In genomic region chr1:16072616-16073484, GRCh38 we compare ENCODE assay signal across 8 cellular contexts. TPM values are rescaled to one million over a fixed set of nuclear protein-coding genes. Genes with fewer than 3 reads are reported as not detected.
A peak's percentile ranks its signal among the peaks of the same experiment; 100 is the strongest.
DNase-seq lines count a peak whose midpoint lies in the region; FAIRE-seq and TF ChIP-seq lines count a peak whose summit lies in the region.

No MANE protein-coding gene starts in this region.

- no CpG with 5 or more reads among the region's 49 CpGs for WGBS in iPS DF 6.9 (ENCODE audit: insufficient coverage, insufficient read length)
- WGBS in tibial nerve, 2 donors = 11 to 12% methylated on average over 17 to 28 of the region's 49 CpGs

- no peaks in the 10 kb centered on the region for H3K36me3 ChIP-seq in breast epithelium
- H3K36me3 ChIP-seq in iPS DF 6.9 (ENCODE audit: control insufficient read depth, insufficient read depth, low read length) = no peaks in the 10 kb centered on the region; the same call in 1 of the 2 replicates
- H3K36me3 ChIP-seq in tibial nerve = no peaks in the 10 kb centered on the region

- peaks cover 36% of the 10 kb centered on the region for H3K4me1 Mint-ChIP-seq in MCF 10A (ENCODE audit: insufficient read depth, unreplicated experiment)

- H3K9me3 ChIP-seq in breast epithelium = no peaks in the 10 kb centered on the region
- no peaks in the 10 kb centered on the region for H3K9me3 ChIP-seq in iPS DF 6.9 (ENCODE audit: control insufficient read depth, insufficient read depth, low read length)
- H3K9me3 ChIP-seq in tibial nerve = no peaks in the 10 kb centered on the region

- POLR2A ChIA-PET in MCF 10A (lab: Yijun Ruan, JAX) = no interaction called here

- intact Hi-C loops in breast epithelium (cut with DNase I; ENCODE audit: low total_unique reads) (no loop called here), MCF 10A (cut with micrococcal nuclease) (no loop called here)

- TF ChIP-seq POLR2A in breast epithelium (IDR thresholded peaks at IDR 0.05) (no peak), tibial nerve (IDR thresholded peaks at IDR 0.05) (no peak)

- H3K4me1 ChIP-seq in breast epithelium (peaks cover 7 to 10% of the 10 kb centered on the region in 2 donors), iPS DF 6.9 (ENCODE audit: control insufficient read depth, insufficient read depth, low read length) (peaks cover 3% of the 10 kb centered on the region; the same call in 1 of the 2 replicates), tibial nerve (peaks cover 0 to 33% (median 12%) of the 10 kb centered on the region in 4 donors)

- CTCF ChIA-PET in MCF 10A (lab: Yijun Ruan, JAX) = interaction anchor here (0.5 to 12.6 kb wide), 9 partner anchors 10 to 306 kb away, joined by 3 to 373 read pairs (median 3); no protein-coding TSS in a partner anchor

- no peak overlapping the region for H3K27ac Mint-ChIP-seq in MCF 10A (ENCODE audit: low read depth, unreplicated experiment)

- no peak overlapping the region for H3K4me3 Mint-ChIP-seq in MCF 10A (ENCODE audit: unreplicated experiment)

- no peak for FAIRE-seq in GM19239 (lab: Jason Lieb, UNC)

- no peak for TF ChIP-seq CTCF in breast epithelium (IDR thresholded peaks at IDR 0.05)
- no peak for TF ChIP-seq CTCF in MCF 10A (IDR thresholded peaks at IDR 0.05; ENCODE audit: unreplicated experiment)
- TF ChIP-seq CTCF in WI38 (IDR thresholded peaks at IDR 0.05; ENCODE audit: low read depth, low read length) = peak; percentile 15
- no peak for TF ChIP-seq CTCF in tibial nerve (IDR thresholded peaks at IDR 0.05)

- no peaks in the 10 kb centered on the region for H3K36me3 Mint-ChIP-seq in MCF 10A (ENCODE audit: insufficient read depth, unreplicated experiment)

- TF ChIP-seq EP300 in tibial nerve (IDR thresholded peaks at IDR 0.05) = no peak

- H3K4me3 ChIP-seq in breast epithelium (peak overlapping the region; percentile 31 to 73 (median 54)), WI38 (ENCODE audit: low read depth, low read length) (peak overlapping the region; percentile 50), iPS DF 6.9 (ENCODE audit: low read length) (peak overlapping the region; percentile 38; the same call in 1 of the 2 replicates), tibial nerve (peak overlapping the region in 3 of 4 donors; percentile 22 to 52 (median 25))

- no peaks in the 10 kb centered on the region for H3K9me3 Mint-ChIP-seq in MCF 10A (ENCODE audit: unreplicated experiment)

- H3K27me3 ChIP-seq in breast epithelium (no peaks in the 10 kb centered on the region), iPS DF 6.9 (ENCODE audit: control insufficient read depth, insufficient read depth, low read length) (peaks cover 8% of the 10 kb centered on the region; the same call in 1 of the 2 replicates), tibial nerve (peaks cover 0 to 4% of the 10 kb centered on the region in 2 donors)

- no peaks in the 10 kb centered on the region for H3K27me3 Mint-ChIP-seq in MCF 10A (ENCODE audit: insufficient read depth, unreplicated experiment)

- DNase-seq in breast epithelium (ENCODE audit: low spot score in 2 of 2) (no peak), MCF 10A (ENCODE audit: unreplicated experiment) (no peak), iPS DF 6.9 (ENCODE audit: low read depth, low spot score) (no peak), tibial nerve (ENCODE audit: low spot score in 2 of 2) (no peak), AG08395 (ENCODE audit: low spot score) (no peak), T-helper 1 cell (no peak), GM19239 (ENCODE audit: insufficient read length, low spot score) (no peak)

- H3K27ac ChIP-seq in breast epithelium (no peak overlapping the region), iPS DF 6.9 (ENCODE audit: low read length) (no peak overlapping the region), tibial nerve (no peak overlapping the region)

- BruUV-seq in MCF 10A (replicated peaks; lab: Mats Ljungman, UMichigan) = no TSS peak

RNA-seq across cellular contexts. Expression of gene FAM131C, which starts 0.6 kb away (rescaled TPM):
- not detected for total RNA-seq in breast epithelium
- total RNA-seq in MCF 10A (2022) = 0.20 TPM in 1 of 2 replicates, not detected in the other
- total RNA-seq in tibial nerve = not detected

RNA-seq across cellular contexts. Expression of gene CLCNKB, which starts 29.3 kb away (rescaled TPM):
- total RNA-seq in breast epithelium = under 1 TPM; 0.32 to 0.88 (median 0.33) TPM
- not detected in 2 replicates for total RNA-seq in MCF 10A (2022)
- 1 to 10 TPM in 1 of 4 donors, under 1 TPM in 2, not detected in 1; 0.39 to 3.1 (median 0.44) TPM for total RNA-seq in tibial nerve

RNA-seq across cellular contexts. Expression of gene CLCNKA, which starts 51.0 kb away (rescaled TPM):
- 1 to 10 TPM in 1 of 3 donors, under 1 TPM in 2; 0.33 to 1.1 (median 0.73) TPM for total RNA-seq in breast epithelium
- not detected in 2 replicates for total RNA-seq in MCF 10A (2022)
- not detected for total RNA-seq in tibial nerve

RNA-seq across cellular contexts. Expression of gene HSPB7, which starts 55.0 kb away (rescaled TPM):
- total RNA-seq in breast epithelium (100 to 1,000 TPM in 1 of 3 donors, 10 to 100 TPM in 1, 1 to 10 TPM in 1; 8.8 to 183 (median 19.0) TPM), MCF 10A (2022) (not detected in 2 replicates), tibial nerve (10 to 100 TPM; 10.4 to 42.6 (median 27.6) TPM)
